Comparison of ENCODE assay signal across 28 cellular contexts in the genomic region with DNA sequence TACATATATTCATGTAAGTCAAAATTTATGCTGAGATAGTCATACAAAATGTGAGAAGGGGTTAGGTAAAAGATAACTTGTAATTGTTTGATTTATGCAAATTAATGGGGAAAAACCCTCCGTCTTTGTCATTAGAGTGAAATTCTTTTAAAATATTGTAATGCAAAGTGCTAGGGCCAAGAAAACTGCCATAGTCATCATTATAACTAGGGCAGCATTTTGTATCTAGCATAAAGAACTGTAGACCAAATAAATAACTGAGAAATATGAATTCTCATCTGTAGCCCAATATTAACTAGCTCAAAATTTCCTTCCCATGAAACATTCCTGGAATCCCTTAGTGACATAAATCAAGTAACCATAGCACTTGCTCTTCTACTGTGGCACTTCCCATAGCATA.
"Had no signal": no experiment of that assay in that cellular context is flagged by ENCODE, and none has a peak within 500 bp of the region (broad histone marks: within the 10 kb centered on the region; RNA-seq: fewer than 3 reads in every experiment).

No MANE protein-coding gene starts in this region.

- H3K27me3 Mint-ChIP-seq: dendritic cell treated with granulocyte-macrophage colony-stimulating factor and Interleukin-4, amounts not matched to agents 40 ng/mL and 50 ng/mL, for 4 days; effector memory CD8-positive, alpha-beta T cell; naive B cell had no signal

- H3K4me3 Mint-ChIP-seq: dendritic cell treated with granulocyte-macrophage colony-stimulating factor and Interleukin-4, amounts not matched to agents 40 ng/mL and 50 ng/mL, for 4 days; effector memory CD8-positive, alpha-beta T cell; endodermal cell; mesothelial cell of epicardium; naive B cell had no signal

- H3K27ac Mint-ChIP-seq: dendritic cell treated with granulocyte-macrophage colony-stimulating factor and Interleukin-4, amounts not matched to agents 40 ng/mL and 50 ng/mL, for 4 days; effector memory CD8-positive, alpha-beta T cell; endodermal cell; mesothelial cell of epicardium; naive B cell had no signal

- H3K27ac ChIP-seq: colonic mucosa, epithelial cell of prostate, esophagus squamous epithelium, gastrocnemius medialis, heart right ventricle, left lung, lower lobe of right lung had no signal

- H3K4me3 ChIP-seq: colonic mucosa, esophagus squamous epithelium, gastrocnemius medialis, heart right ventricle, left lung, lower lobe of right lung, mucosa of descending colon had no signal

- DNase-seq: colonic mucosa; cortex of kidney; effector CD8-positive, alpha-beta T cell; effector memory CD8-positive, alpha-beta T cell; endodermal cell; erythroblast; esophagus squamous epithelium; foreskin fibroblast; foreskin melanocyte; gastrocnemius medialis; glutamatergic neuron; head of caudate nucleus; heart right ventricle; hippocampal formation; left cardiac atrium; left lung; left ventricle myocardium superior; lower lobe of right lung; mesenchymal stem cell; mucosa of descending colon; naive B cell had no signal

- H3K27me3 ChIP-seq: colonic mucosa, esophagus squamous epithelium, gastrocnemius medialis, heart right ventricle, left lung had no signal

- H3K4me1 Mint-ChIP-seq: endodermal cell, mesothelial cell of epicardium, naive B cell had no signal

- H3K36me3 Mint-ChIP-seq: mesothelial cell of epicardium, naive B cell had no signal

- ATAC-seq: effector memory CD8-positive, alpha-beta T cell; esophagus mucosa; gastrocnemius medialis; heart right ventricle; left cardiac atrium; left lung; left ventricle myocardium superior; lower lobe of right lung; mucosa of descending colon had no signal

- H3K9me3 ChIP-seq: colonic mucosa, esophagus squamous epithelium, gastrocnemius medialis, lower lobe of right lung had no signal

- FAIRE-seq: endometrium, islet of Langerhans, keratinocyte had no signal

- H3K36me3 ChIP-seq: colonic mucosa, esophagus squamous epithelium, gastrocnemius medialis, heart right ventricle, left lung, lower lobe of right lung had no signal

- H3K4me1 ChIP-seq: colonic mucosa, esophagus squamous epithelium, gastrocnemius medialis, heart right ventricle, left lung, lower lobe of right lung had no signal
